In genomic region chr14:35406811-35407630, GRCh38 we compare ENCODE assay signal across 8 cellular contexts. TPM values are rescaled to one million over a fixed set of nuclear protein-coding genes. Genes with fewer than 3 reads are reported as not detected.
DNase-seq lines count a peak whose midpoint lies in the region; ATAC-seq and TF ChIP-seq lines count a peak whose summit lies in the region.

No MANE protein-coding gene starts in this region.

- TF ChIP-seq CTCF in 22Rv1 (IDR thresholded peaks at IDR 0.05) (peak; percentile 85), progenitor cell of endocrine pancreas (IDR thresholded peaks at IDR 0.05; ENCODE audit: unreplicated experiment) (peak; percentile 86)

- no peak overlapping the region for H3K4me3 Mint-ChIP-seq in progenitor cell of endocrine pancreas (ENCODE audit: low read depth)

- H3K4me1 Mint-ChIP-seq in progenitor cell of endocrine pancreas (ENCODE audit: low read depth): peaks cover 26% of the 10 kb centered on the region

- no peak overlapping the region for H3K27ac ChIP-seq in 22Rv1

- H3K36me3 Mint-ChIP-seq in progenitor cell of endocrine pancreas (ENCODE audit: insufficient read depth): peaks cover 3% of the 10 kb centered on the region

- no peak overlapping the region for H3K27ac Mint-ChIP-seq in progenitor cell of endocrine pancreas

- peak; percentile 76 for DNase-seq in EH (ENCODE audit: low read depth)
- DNase-seq in NCI-H128 (lab: John Stamatoyannopoulos, UW; ENCODE audit: unreplicated experiment): peak; percentile 31
- peak; percentile 55 to 81 for DNase-seq in SW 1271 (lab: John Stamatoyannopoulos, UW)
- DNase-seq in fibroblast of peridontal ligament (ENCODE audit: extremely low read depth): peak; percentile 87
- no peak for DNase-seq in progenitor cell of endocrine pancreas (ENCODE audit: low spot score, unreplicated experiment)
- DNase-seq in activated CD4-positive, alpha-beta T cell treated with anti-CD3 and anti-CD28 coated beads, Interleukin-2, amount 50 U/mL, for 48 hours: no peak

- no peaks in the 10 kb centered on the region for H3K9me3 Mint-ChIP-seq in progenitor cell of endocrine pancreas (ENCODE audit: low read depth)

- no peaks in the 10 kb centered on the region for H3K27me3 Mint-ChIP-seq in progenitor cell of endocrine pancreas

- no peak for ATAC-seq in HG02642 (IDR thresholded peaks at IDR 0.05; ENCODE audit: poor library complexity, unreplicated experiment)

RNA-seq across cellular contexts. Expression of gene NFKBIA, which starts 2.5 kb away (rescaled TPM):
- 31.8 and 35.7 TPM in 2 replicates for total RNA-seq in progenitor cell of endocrine pancreas

Comparison
In these comparisons a context has a peak if more than half of its experiments do, and no peak if none do; other contexts are left out.
1. DNase-seq: peak in EH (single experiment), NCI-H128 (single experiment), SW 1271 (2 of 2) and fibroblast of peridontal ligament (single experiment); none in progenitor cell of endocrine pancreas (single experiment) and activated CD4-positive, alpha-beta T cell treated with anti-CD3 and anti-CD28 coated beads, Interleukin-2, amount 50 U/mL, for 48 hours (0 of 2).